ENCODE assay signal across 17 cellular contexts in the genomic region with DNA sequence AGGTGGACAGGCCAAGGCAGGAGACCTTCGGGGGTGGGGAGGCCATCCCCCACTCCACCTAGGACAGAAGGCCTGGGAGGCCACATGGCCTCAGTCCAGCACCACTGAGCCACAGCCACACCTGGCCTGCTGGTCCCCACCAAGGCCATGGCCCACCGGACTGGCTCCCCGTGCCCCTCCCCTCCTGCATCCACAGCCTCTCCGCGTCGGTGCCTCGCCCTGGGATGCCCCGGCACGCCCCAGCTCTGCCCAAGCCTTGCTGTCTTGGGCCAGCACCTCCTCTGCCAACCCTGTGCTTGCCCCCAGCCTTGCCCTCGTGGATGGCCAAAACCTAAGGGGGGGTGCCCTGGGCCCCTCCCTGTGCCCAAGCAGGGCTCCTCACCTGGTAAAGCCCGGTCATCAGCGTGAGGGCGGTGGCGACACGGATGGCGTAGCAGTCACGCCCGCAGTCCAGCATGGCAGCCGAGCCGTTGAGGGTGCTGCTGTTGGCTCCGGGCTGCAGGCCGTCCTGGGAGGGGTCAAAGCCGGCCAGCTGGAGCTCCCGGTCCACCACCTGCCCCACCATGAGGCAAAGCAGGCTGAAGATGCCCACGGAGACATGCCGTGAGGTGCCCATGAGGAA. TPM values are rescaled to one million over a fixed set of nuclear protein-coding genes. Genes with fewer than 3 reads are reported as not detected.
"Had no signal": no experiment of that assay in that cellular context is flagged by ENCODE, and none has a peak within 500 bp of the region (broad histone marks: within the 10 kb centered on the region; RNA-seq: fewer than 3 reads in every experiment).

No MANE protein-coding gene starts in this region.

- FAIRE-seq: endothelial cell of umbilical vein, islet of Langerhans, small intestine had no signal

- H3K27ac ChIP-seq: coronary artery, foreskin keratinocyte, left lung had no signal

- H3K4me3 ChIP-seq: coronary artery, left lung, lung had no signal

- ATAC-seq: foreskin keratinocyte; left lung; naive thymus-derived CD4-positive, alpha-beta T cell had no signal

- DNase-seq: central memory CD4-positive, alpha-beta T cell; effector CD4-positive, alpha-beta T cell; endodermal cell; erythroblast; foreskin keratinocyte; head of caudate nucleus; hippocampal formation; mesendoderm; naive thymus-derived CD4-positive, alpha-beta T cell; small intestine; stimulated activated CD4-positive, alpha-beta T cell treated with anti-CD3 and anti-CD28 coated beads, Interleukin-12 subunit alpha, Interleukin-12 subunit beta, amount 100 ng/mL, for 4 hours; stimulated activated naive CD4-positive, alpha-beta T cell treated with Interleukin-2 at 50 U/mL for 16 hours had no signal

- H3K9me3 ChIP-seq: left lung had no signal

RNA-seq across cellular contexts. Expression of a gene that starts 2.3 kb away (rescaled TPM):
- total RNA-seq: endothelial cell of umbilical vein, foreskin keratinocyte had no signal
- polyA plus RNA-seq: foreskin keratinocyte had no signal
